ENCODE assay signal across 23 cellular contexts in the genomic region with DNA sequence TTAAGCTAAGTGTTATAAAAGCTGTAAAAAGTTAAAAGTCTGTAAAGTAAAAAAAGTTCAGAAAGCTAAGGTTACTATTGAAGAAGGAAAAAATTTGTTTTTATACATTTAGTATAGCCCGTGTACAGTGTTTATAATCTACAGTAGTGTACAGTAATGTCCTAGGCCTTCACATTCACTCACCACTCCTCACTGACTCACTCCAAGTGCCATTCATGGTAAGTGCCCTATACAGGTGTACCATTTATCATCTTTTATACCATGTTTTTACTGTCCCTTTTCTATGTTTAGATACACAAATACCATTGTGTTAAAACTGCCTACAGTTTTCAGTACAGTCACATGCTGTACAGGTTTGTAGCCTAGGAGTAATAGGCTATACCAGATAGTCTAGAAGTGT. TPM values are rescaled to one million over a fixed set of nuclear protein-coding genes. Genes with fewer than 3 reads are reported as not detected.
"Had no signal": no experiment of that assay in that cellular context is flagged by ENCODE, and none has a peak within 500 bp of the region (broad histone marks: within the 10 kb centered on the region; RNA-seq: fewer than 3 reads in every experiment).

No MANE protein-coding gene starts in this region.

- H3K27ac Mint-ChIP-seq: activated CD4-positive, alpha-beta memory T cell treated with anti-CD3 and anti-CD28 coated beads, Interleukin-2, amount 10 ng/mL, durations not matched to agents 7 days and 5 days; activated naive CD4-positive, alpha-beta T cell treated with anti-CD3 and anti-CD28 coated beads for 36 hours; activated T-helper 17 cell treated with anti-CD3 and anti-CD28 coated beads, Interleukin-2, amount 50 U/mL, for 72 hours had no signal

- H3K9me3 ChIP-seq: MG63, Peyer's patch, SJCRH30, SK-N-SH had no signal

- H3K9ac ChIP-seq: SK-N-SH had no signal

- H3K9me2 ChIP-seq: SK-N-SH had no signal

- H3K4me3 ChIP-seq: MG63, Peyer's patch, SJCRH30 had no signal

- H3K4me3 Mint-ChIP-seq: activated CD4-positive, alpha-beta memory T cell treated with anti-CD3 and anti-CD28 coated beads, Interleukin-2, amount 10 ng/mL, durations not matched to agents 7 days and 5 days; activated naive CD4-positive, alpha-beta T cell treated with anti-CD3 and anti-CD28 coated beads for 36 hours; activated naive CD8-positive, alpha-beta T cell treated with anti-CD3 and anti-CD28 coated beads, Interleukin-2, amount 10 ng/mL, durations not matched to agents 7 days and 5 days; activated T-helper 17 cell treated with anti-CD3 and anti-CD28 coated beads, Interleukin-2, amount 50 U/mL, for 72 hours had no signal

- H3K27me3 ChIP-seq: MG63, Peyer's patch, SJCRH30 had no signal

- H3K4me1 ChIP-seq: Peyer's patch had no signal

- H3K27ac ChIP-seq: Peyer's patch, RWPE1, SJCRH30, VCaP had no signal

- DNase-seq: activated CD4-positive, alpha-beta memory T cell treated with anti-CD3 and anti-CD28 coated beads, Interleukin-2, amount 10 ng/mL, durations not matched to agents 7 days and 5 days; activated CD4-positive, alpha-beta T cell treated with anti-CD3 and anti-CD28 coated beads, Interleukin-2, amount 50 U/mL, for 1 hour; activated CD4-positive, CD25-positive, alpha-beta regulatory T cell; activated gamma-delta T cell; activated naive CD4-positive, alpha-beta T cell treated with anti-CD3 and anti-CD28 coated beads for 36 hours; activated T-cell treated with anti-CD3 and anti-CD28 coated beads for 4 hours; activated T-cell treated with anti-CD3 and anti-CD28 coated beads, Interleukin-2, amount 50 U/mL, for 48 hours; aorta; MG63; NCI-H1436; NCI-H1694 treated with DMSO at 0.1 percent for 48 hours; NCI-H510A treated with DMSO at 0.1 percent for 48 hours; Peyer's patch; Right ventricle myocardium superior; SK-N-SH; T-helper 1 cell had no signal

- H3K36me3 ChIP-seq: MG63, Peyer's patch, SJCRH30 had no signal

- H3K27me3 Mint-ChIP-seq: activated CD4-positive, alpha-beta memory T cell treated with anti-CD3 and anti-CD28 coated beads, Interleukin-2, amount 10 ng/mL, durations not matched to agents 7 days and 5 days; activated naive CD8-positive, alpha-beta T cell treated with anti-CD3 and anti-CD28 coated beads, Interleukin-2, amount 10 ng/mL, durations not matched to agents 7 days and 5 days; activated T-helper 17 cell treated with anti-CD3 and anti-CD28 coated beads, Interleukin-2, amount 50 U/mL, for 72 hours had no signal

- H3K9me3 Mint-ChIP-seq: activated CD4-positive, alpha-beta memory T cell treated with anti-CD3 and anti-CD28 coated beads, Interleukin-2, amount 10 ng/mL, durations not matched to agents 7 days and 5 days; activated naive CD4-positive, alpha-beta T cell treated with anti-CD3 and anti-CD28 coated beads for 36 hours; activated naive CD8-positive, alpha-beta T cell treated with anti-CD3 and anti-CD28 coated beads, Interleukin-2, amount 10 ng/mL, durations not matched to agents 7 days and 5 days; activated T-helper 17 cell treated with anti-CD3 and anti-CD28 coated beads, Interleukin-2, amount 50 U/mL, for 72 hours had no signal

- H3K4me2 ChIP-seq: SK-N-SH had no signal

- H3K4me1 Mint-ChIP-seq: activated T-helper 17 cell treated with anti-CD3 and anti-CD28 coated beads, Interleukin-2, amount 50 U/mL, for 72 hours had no signal

RNA-seq across cellular contexts. Expression of gene LAMB2, which starts 24.4 kb away (rescaled TPM):
- total RNA-seq: activated CD4-positive, alpha-beta memory T cell treated with anti-CD3 and anti-CD28 coated beads, Interleukin-2, amount 10 ng/mL, durations not matched to agents 7 days and 5 days; activated CD8-positive, alpha-beta memory T cell treated with anti-CD3 and anti-CD28 coated beads for 36 hours; activated naive CD4-positive, alpha-beta T cell treated with anti-CD3 and anti-CD28 coated beads for 36 hours; T-helper 2 cell treated with Interferon-gamma antibody and Interleukin-4, amounts not matched to agents 100 ng/mL and 5 ng/mL, for 36 hours had no signal
